Comparison of ENCODE assay signal across 13 cellular contexts in genomic region chr10:25011591-25011990, GRCh38. TPM values are rescaled to one million over a fixed set of nuclear protein-coding genes. Genes with fewer than 3 reads are reported as not detected.
"Had no signal": no experiment of that assay in that cellular context is flagged by ENCODE, and none has a peak within 500 bp of the region (broad histone marks: within the 10 kb centered on the region; RNA-seq: fewer than 3 reads in every experiment).

No MANE protein-coding gene starts in this region.

RNA-seq across cellular contexts. Expression of gene ENKUR, which starts 4.4 kb away (rescaled TPM):
- total RNA-seq: activated naive CD4-positive, alpha-beta T cell treated with anti-CD3 and anti-CD28 coated beads for 36 hours; activated naive CD8-positive, alpha-beta T cell treated with anti-CD3 and anti-CD28 coated beads for 36 hours; activated naive CD8-positive, alpha-beta T cell treated with anti-CD3 and anti-CD28 coated beads, Interleukin-2, amount 10 ng/mL, durations not matched to agents 7 days and 5 days; activated T-cell treated with anti-CD3 and anti-CD28 coated beads, Interleukin-2, amount 50 U/mL, for 4 hours; activated T-cell treated with anti-CD3 and anti-CD28 coated beads, Interleukin-2, amount 50 U/mL, for 72 hours; activated T-helper 1 cell treated with anti-CD3 and anti-CD28 coated beads, Interleukin-12 subunit alpha, Interleukin-12 subunit beta, Interleukin-2, Interleukin-4 antibody, amounts not matched to agents 30 ng/mL and 10 ng/mL and 1 ng/mL, durations not matched to agents 14 hours and 24 hours and 36 hours; activated T-helper 2 cell treated with anti-CD3 and anti-CD28 coated beads, Interferon-gamma antibody, Interleukin-2, Interleukin-4, amounts not matched to agents 10 μg/mL and 5 μg/mL and 100 μg/mL, durations not matched to agents 14 hours and 24 hours and 36 hours; ascending aorta; body of pancreas; breast epithelium; cardiac muscle cell; cardiac septum had no signal
- polyA plus RNA-seq: aorta had no signal
